12 cellular contexts compared by ENCODE assay signal in genomic region chr16:30003670-30004423, GRCh38. TPM values are rescaled to one million over a fixed set of nuclear protein-coding genes. Genes with fewer than 3 reads are reported as not detected.
DNase-seq lines count a peak whose midpoint lies in the region; ATAC-seq and TF ChIP-seq lines count a peak whose summit lies in the region.
"Had no signal": no experiment of that assay in that cellular context is flagged by ENCODE, and none has a peak within 500 bp of the region (broad histone marks: within the 10 kb centered on the region; RNA-seq: fewer than 3 reads in every experiment).

No MANE protein-coding gene starts in this region.

- H3K4me2 ChIP-seq in BLaER1 (peak overlapping the region; percentile 97), neural progenitor cell (no peak overlapping the region)

- peak overlapping the region; percentile 91 for H3K27ac ChIP-seq in BLaER1
- peak overlapping the region; percentile 52 for H3K27ac ChIP-seq in KOPT-K1 (ENCODE audit: low read depth, low read length, poor library complexity, severe bottlenecking)
- peak overlapping the region; percentile 46 for H3K27ac ChIP-seq in neural progenitor cell

- H3K79me2 ChIP-seq in neural progenitor cell (ENCODE audit: low read depth) = no peaks in the 10 kb centered on the region

- peaks cover 91% of the 10 kb centered on the region for H3K4me1 ChIP-seq in BLaER1
- no peaks in the 10 kb centered on the region for H3K4me1 ChIP-seq in neural progenitor cell

- no peak for ATAC-seq in HG02610 (IDR thresholded peaks at IDR 0.05; ENCODE audit: unreplicated experiment)
- ATAC-seq: HepG2 had no signal

- peaks cover 23% of the 10 kb centered on the region; the same call in 1 of the 2 replicates for H4K20me1 ChIP-seq in BLaER1
- peaks cover 4% of the 10 kb centered on the region for H4K20me1 ChIP-seq in neural progenitor cell (ENCODE audit: low read depth)

- peaks cover 3% of the 10 kb centered on the region for H3K36me3 Mint-ChIP-seq in neural progenitor cell

- H3K9ac ChIP-seq in BLaER1 = peak overlapping the region; percentile 65; the same call in 1 of the 2 replicates
- H3K9ac ChIP-seq in neural progenitor cell = peak overlapping the region; percentile 27

- H3K9me3 Mint-ChIP-seq in neural progenitor cell = no peaks in the 10 kb centered on the region

- H3K4me3 ChIP-seq in BLaER1 (peak overlapping the region; percentile 54), neural progenitor cell (no peak overlapping the region)

- no peaks in the 10 kb centered on the region for H3K27me3 ChIP-seq in BLaER1
- H3K27me3 ChIP-seq in neural progenitor cell = peaks cover 1% of the 10 kb centered on the region

- H3K27ac Mint-ChIP-seq in neural progenitor cell = no peak overlapping the region

- no peaks in the 10 kb centered on the region for H3K4me1 Mint-ChIP-seq in neural progenitor cell

- H3K36me3 ChIP-seq in BLaER1 = peaks cover 36% of the 10 kb centered on the region
- peaks cover 63% of the 10 kb centered on the region; the same call in 1 of the 2 replicates for H3K36me3 ChIP-seq in KOPT-K1 (ENCODE audit: insufficient read depth, low read length)
- no peaks in the 10 kb centered on the region for H3K36me3 ChIP-seq in neural progenitor cell

- no peaks in the 10 kb centered on the region for H3F3A ChIP-seq in neural progenitor cell (ENCODE audit: low read depth)

- no peak overlapping the region for H3K4me3 Mint-ChIP-seq in neural progenitor cell

- no peak for TF ChIP-seq POLR2A in erythroblast (IDR thresholded peaks at IDR 0.05; ENCODE audit: low read length)

- no peak overlapping the region for H2AFZ ChIP-seq in neural progenitor cell (replicated peaks)

- no peak for TF ChIP-seq CTCF in neural progenitor cell (IDR thresholded peaks at IDR 0.05)

- DNase-seq in NCI-H2227 (lab: John Stamatoyannopoulos, UW; ENCODE audit: unreplicated experiment) = peak; percentile 49
- DNase-seq in NCI-H2227 treated with DMSO at 0.1 percent for 48 hours (lab: John Stamatoyannopoulos, UW) = no peak
- no peak for DNase-seq in neural progenitor cell (ENCODE audit: low spot score)
- DNase-seq in HPDE6-E6E7 (ENCODE audit: extremely low spot score) = no peak
- DNase-seq in erythroblast (lab: John Stamatoyannopoulos, UW) = no peak
- DNase-seq: AML-193, NCI-H446 had no signal

- H3K27me3 Mint-ChIP-seq in neural progenitor cell (ENCODE audit: insufficient read depth, low read depth) = peaks cover 7% of the 10 kb centered on the region

- no peaks in the 10 kb centered on the region for H3K9me3 ChIP-seq in BLaER1
- no peaks in the 10 kb centered on the region for H3K9me3 ChIP-seq in KOPT-K1 (ENCODE audit: insufficient read depth, low read length, poor library complexity, severe bottlenecking)
- H3K9me3 ChIP-seq in neural progenitor cell (ENCODE audit: low read depth) = no peaks in the 10 kb centered on the region

RNA-seq across cellular contexts. Expression of gene DOC2A, which starts 7.0 kb away (rescaled TPM):
- total RNA-seq in neural progenitor cell (ENCODE audit: low replicate concordance) = 3.1 and 8.1 TPM in 2 replicates

RNA-seq across cellular contexts. Expression of gene INO80E, which starts 7.8 kb away (rescaled TPM):
- total RNA-seq in neural progenitor cell (ENCODE audit: low replicate concordance) = 104 and 129 TPM in 2 replicates

RNA-seq across cellular contexts. Expression of gene HIRIP3, which starts 8.4 kb away (rescaled TPM):
- total RNA-seq in neural progenitor cell (ENCODE audit: low replicate concordance) = 4.7 and 14.1 TPM in 2 replicates

RNA-seq across cellular contexts. Expression of gene C16orf92, which starts 19.2 kb away (rescaled TPM):
- not detected in 2 replicates for total RNA-seq in neural progenitor cell (ENCODE audit: low replicate concordance)
- total RNA-seq: H7, HepG2 had no signal

RNA-seq across cellular contexts. Expression of gene TLCD3B, which starts 27.2 kb away (rescaled TPM):
- 2.4 and 9.0 TPM in 2 replicates for total RNA-seq in neural progenitor cell (ENCODE audit: low replicate concordance)
- total RNA-seq: HepG2 had no signal
